In genomic region chr6:160767019-160767646, GRCh38 we compare ENCODE assay signal across 8 cellular contexts.
DNase-seq lines count a peak whose midpoint lies in the region; ATAC-seq and TF ChIP-seq lines count a peak whose summit lies in the region.

No MANE protein-coding gene starts in this region.

- H4K8ac ChIP-seq in IMR-90 (ENCODE audit: low read depth in 2 of 2, low read length in 2 of 2), result no peak overlapping the region

- H3K9me3 ChIP-seq in IMR-90 (ENCODE audit: control insufficient read depth, insufficient read depth, low read length), result 0 out of 2 replicates have a peak, but pooled peaks cover 5% of the 10 kb centered on the region

- CTCF ChIA-PET in IMR-90 (lab: Yijun Ruan, JAX) (no interaction called here), MCF 10A (lab: Yijun Ruan, JAX) (interaction anchor here (0.6 to 2.3 kb wide), 7 partner anchors 9 to 247 kb away, joined by 3 to 10 read pairs (median 5); no protein-coding TSS in a partner anchor)

- H3K27me3 ChIP-seq in IMR-90 (ENCODE audit: control insufficient read depth, insufficient read depth, low read length), result no peaks in the 10 kb centered on the region

- no peaks in the 10 kb centered on the region for H3K4me1 ChIP-seq in IMR-90 (ENCODE audit: control insufficient read depth, insufficient read depth, low read length)

- TF ChIP-seq RAD21 in IMR-90 (IDR thresholded peaks at IDR 0.05; ENCODE audit: low read length), result no peak

- no peak overlapping the region for H2AK9ac ChIP-seq in IMR-90 (replicated peaks; ENCODE audit: low read depth, low read length, poor library complexity)

- in situ Hi-C loops in IMR-90 (cut with MboI; ENCODE audit: low sequenced_read_pairs), result no loop called here

- no peak overlapping the region for H2AK5ac ChIP-seq in IMR-90 (ENCODE audit: low read depth, low read length)

- no peaks in the 10 kb centered on the region for H3K79me1 ChIP-seq in IMR-90 (ENCODE audit: low read depth in 1 of 2, low read length in 2 of 2)

- H3K4me1 Mint-ChIP-seq in MCF 10A (ENCODE audit: insufficient read depth, unreplicated experiment), result no peaks in the 10 kb centered on the region
- H3K4me1 Mint-ChIP-seq in immature natural killer cell, result peaks cover 0 to 6% of the 10 kb centered on the region in 2 donors

- H3K27ac ChIP-seq in IMR-90 (ENCODE audit: insufficient read depth, low read length) (no peak overlapping the region), skin epidermis (no peak overlapping the region)

- H3K27me3 Mint-ChIP-seq in MCF 10A (ENCODE audit: insufficient read depth, unreplicated experiment) (no peaks in the 10 kb centered on the region), immature natural killer cell (ENCODE audit: low read depth in 3 of 3) (peaks cover 3 to 26% (median 6%) of the 10 kb centered on the region in 3 donors)

- dilution Hi-C loops in IMR-90 (cut with HindIII; ENCODE audit: low sequenced_read_pairs, unreplicated experiment), result no loop called here

- H3K4ac ChIP-seq in IMR-90 (ENCODE audit: low read depth, low read length), result no peak overlapping the region

- H3K36me3 Mint-ChIP-seq in MCF 10A (ENCODE audit: insufficient read depth, unreplicated experiment) (no peaks in the 10 kb centered on the region), immature natural killer cell (no peaks in the 10 kb centered on the region)

- no peak overlapping the region for H4K5ac ChIP-seq in IMR-90 (ENCODE audit: low read depth, low read length)

- WGBS in IMR-90 (ENCODE audit: extremely low coverage in 2 of 2, insufficient read length in 1 of 2), 2 experiments, result 6% methylated on average over 16 of the region's 54 CpGs; no CpG with 5 or more reads in 1 of the 2 experiments

- no peak overlapping the region for H3K4me3 ChIP-seq in IMR-90 (ENCODE audit: insufficient read depth, low read depth, low read length)
- peak overlapping the region; percentile 15 to 38 (median 24) for H3K4me3 ChIP-seq in skin epidermis

- H2BK5ac ChIP-seq in IMR-90 (ENCODE audit: low read depth, low read length, poor library complexity, severe bottlenecking), result no peak overlapping the region

- H3K9me1 ChIP-seq in IMR-90 (ENCODE audit: insufficient read depth, low read length), result no peaks in the 10 kb centered on the region

- peak overlapping the region; percentile 70 for H3K4me3 Mint-ChIP-seq in MCF 10A (ENCODE audit: unreplicated experiment)
- peak overlapping the region in 4 of 5 donors; percentile 13 to 55 (median 52) for H3K4me3 Mint-ChIP-seq in immature natural killer cell

- H3K14ac ChIP-seq in IMR-90 (replicated peaks; ENCODE audit: low read depth, low read length), result no peak overlapping the region

- no peak overlapping the region for H2BK120ac ChIP-seq in IMR-90 (ENCODE audit: low read depth, low read length)

- POLR2A ChIA-PET in IMR-90 (lab: Charles Lee; ENCODE audit: unreplicated experiment), result no interaction called here
- POLR2A ChIA-PET in MCF 10A (lab: Yijun Ruan, JAX), result interaction anchor here (0.9 kb wide), 1 partner anchor 20 kb away, joined by 3 read pairs; no protein-coding TSS in a partner anchor

- no peak overlapping the region for H3K18ac ChIP-seq in IMR-90 (ENCODE audit: low read depth, low read length)

- H3K56ac ChIP-seq in IMR-90 (ENCODE audit: extremely low read depth, insufficient read depth, low read length), result no peak overlapping the region

- H3K4me2 ChIP-seq in IMR-90 (ENCODE audit: low read depth, low read length), result no peak overlapping the region

- TF ChIP-seq POLR2A in IMR-90 (IDR thresholded peaks at IDR 0.05; ENCODE audit: low read depth, low read length), result no peak

- no peaks in the 10 kb centered on the region for H4K20me1 ChIP-seq in IMR-90 (ENCODE audit: insufficient read depth, low read length)

- BruUV-seq in IMR-90 (replicated peaks; lab: Mats Ljungman, UMichigan) (no TSS peak), MCF 10A (replicated peaks; lab: Mats Ljungman, UMichigan) (no TSS peak)

- no peak overlapping the region for H3K23ac ChIP-seq in IMR-90 (ENCODE audit: low read depth, low read length)

- no peaks in the 10 kb centered on the region for H3K36me3 ChIP-seq in IMR-90 (ENCODE audit: control insufficient read depth, insufficient read depth, low read length)

- H3K9ac ChIP-seq in IMR-90 (ENCODE audit: low read depth, low read length), result no peak overlapping the region

- intact Hi-C loops in IMR-90 (cut with micrococcal nuclease) (no loop called here), MCF 10A (cut with micrococcal nuclease) (loop anchor here (2.0 kb wide), 1 partner anchor 34 kb away; no protein-coding TSS in a partner anchor)

- ATAC-seq in GM21576 (IDR thresholded peaks at IDR 0.05; ENCODE audit: unreplicated experiment), result peak; percentile 93
- peak; percentile 46; the same call in 1 of the 2 replicates for ATAC-seq in IMR-90 (ENCODE audit: low read depth)

- DNase-seq in DMS 273 treated with DMSO at 0.1 percent for 48 hours (lab: John Stamatoyannopoulos, UW) (peak; percentile 60), IMR-90 (no peak), T-helper 9 cell (peak; percentile 29), MCF 10A (ENCODE audit: unreplicated experiment) (peak; percentile 28), immature natural killer cell (peak in 1 of 3 donors; percentile 28), COLO829 (ENCODE audit: low spot score) (no peak)

- H2BK20ac ChIP-seq in IMR-90 (ENCODE audit: low read depth, low read length), result no peak overlapping the region

- H2BK15ac ChIP-seq in IMR-90 (ENCODE audit: low read depth, low read length), result no peak overlapping the region

- TF ChIP-seq CTCF in IMR-90 (conservative IDR thresholded peaks at IDR 0.05; ENCODE audit: low read depth, low read length) (no peak), MCF 10A (IDR thresholded peaks at IDR 0.05; ENCODE audit: unreplicated experiment) (peak; percentile 48)

- no peak overlapping the region for H4K91ac ChIP-seq in IMR-90 (ENCODE audit: insufficient read depth, low read depth, low read length)

- H2AFZ ChIP-seq in IMR-90 (replicated peaks; ENCODE audit: low read length, poor library complexity), result no peak overlapping the region

- no peak overlapping the region for H3K27ac Mint-ChIP-seq in MCF 10A (ENCODE audit: low read depth, unreplicated experiment)
- no peak overlapping the region for H3K27ac Mint-ChIP-seq in immature natural killer cell

- H3K9me3 Mint-ChIP-seq in MCF 10A (ENCODE audit: unreplicated experiment) (peaks cover 8% of the 10 kb centered on the region), immature natural killer cell (peaks cover 0 to 8% (median 4%) of the 10 kb centered on the region in 6 donors)

TF ChIP-seq in IMR-90, 13 proteins besides CTCF, POLR2A, EP300 and RAD21:
- TF ChIP-seq SMC3 (IDR thresholded peaks at IDR 0.05; ENCODE audit: low read depth, low read length), result no peak
- no peak for TF ChIP-seq MAZ (IDR thresholded peaks at IDR 0.05; ENCODE audit: borderline replicate concordance, low read depth, low read length)
- TF ChIP-seq RCOR1 (IDR thresholded peaks at IDR 0.05; ENCODE audit: insufficient replicate concordance, low read length), result no peak
- no peak for TF ChIP-seq ELK1 (IDR thresholded peaks at IDR 0.05; ENCODE audit: borderline replicate concordance, low read depth, low read length)
- TF ChIP-seq FOS (IDR thresholded peaks at IDR 0.05; ENCODE audit: low read depth, low read length), result no peak
- no peak for TF ChIP-seq BHLHE40 (IDR thresholded peaks at IDR 0.05; ENCODE audit: low read depth, low read length)
- TF ChIP-seq CEBPB (IDR thresholded peaks at IDR 0.05; ENCODE audit: low read depth, low read length), result no peak
- no peak for TF ChIP-seq RFX5 (IDR thresholded peaks at IDR 0.05; ENCODE audit: low read depth, low read length)
- no peak for TF ChIP-seq CHD1 (IDR thresholded peaks at IDR 0.05; ENCODE audit: low read depth, low read length)
- TF ChIP-seq NFE2L2 (IDR thresholded peaks at IDR 0.05; ENCODE audit: low read depth, low read length), result no peak
- no peak for TF ChIP-seq MXI1 (IDR thresholded peaks at IDR 0.05; ENCODE audit: borderline replicate concordance, low read depth, low read length)
- no peak for TF ChIP-seq MAFK (IDR thresholded peaks at IDR 0.05; ENCODE audit: low read depth, low read length)
- TF ChIP-seq USF2 (IDR thresholded peaks at IDR 0.05; ENCODE audit: low read depth, low read length), result no peak
TF ChIP-seq in IMR-90: peak in this region for 0.

Comparison
In these comparisons a context has a peak if more than half of its experiments do, and no peak if none do; other contexts are left out.
1. DNase-seq: peak in DMS 273 treated with DMSO at 0.1 percent for 48 hours (single experiment), T-helper 9 cell (single experiment) and MCF 10A (single experiment); none in IMR-90 (single experiment) and COLO829 (single experiment).